ENCODE assay signal across 9 cellular contexts in the genomic region with DNA sequence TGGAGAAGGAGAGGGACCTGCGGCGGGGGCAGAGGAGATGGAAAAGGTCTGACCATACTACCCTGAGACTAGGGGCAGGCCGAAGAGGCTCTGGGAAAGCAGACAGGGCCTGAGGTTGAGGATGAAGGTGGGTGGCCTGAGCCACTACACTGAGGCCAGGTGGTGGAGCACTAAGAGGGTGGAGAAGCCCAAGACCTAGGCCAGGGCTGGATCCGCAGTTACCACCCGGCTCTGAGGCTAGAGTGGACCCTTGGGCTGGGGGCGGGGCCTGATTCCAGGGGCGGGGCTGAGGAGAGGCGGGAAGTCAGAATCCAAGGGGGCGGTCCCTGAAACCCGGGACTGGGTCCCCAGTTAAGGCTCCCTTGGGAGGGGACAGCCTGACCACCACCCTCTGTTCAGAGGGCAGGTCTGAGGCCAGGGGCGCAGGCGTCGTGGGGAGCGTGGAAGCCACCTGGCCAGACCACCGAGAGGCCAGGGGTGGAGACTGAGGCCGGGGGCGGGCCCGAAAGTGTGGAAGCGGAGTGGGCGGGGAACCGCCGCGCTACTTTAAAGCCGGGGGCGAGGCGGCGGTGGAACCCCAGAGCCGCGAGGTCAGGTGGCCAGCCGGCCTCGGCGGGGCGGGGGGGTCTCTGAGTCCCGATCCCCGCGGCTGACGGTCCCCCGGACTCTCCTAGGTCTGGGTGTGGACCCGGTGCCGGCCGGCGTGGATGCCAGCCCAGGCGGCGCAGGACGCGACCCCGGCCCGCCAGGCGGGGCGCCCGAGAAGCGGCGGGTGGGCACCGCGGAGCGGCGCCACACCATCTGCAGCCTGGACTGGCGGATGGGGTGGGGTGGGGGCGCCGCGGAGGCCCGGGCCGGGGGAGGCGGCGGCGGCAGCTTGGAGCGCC. TPM values are rescaled to one million over a fixed set of nuclear protein-coding genes. Genes with fewer than 3 reads are reported as not detected.
A peak's percentile ranks its signal among the peaks of the same experiment; 100 is the strongest.
DNase-seq lines count a peak whose midpoint lies in the region; ATAC-seq, FAIRE-seq and TF ChIP-seq lines count a peak whose summit lies in the region.
"Had no signal": no experiment of that assay in that cellular context is flagged by ENCODE, and none has a peak within 500 bp of the region (broad histone marks: within the 10 kb centered on the region; RNA-seq: fewer than 3 reads in every experiment).

No MANE protein-coding gene starts in this region.

- peak overlapping the region; percentile 78 for H2AFZ ChIP-seq in PC-3 (ENCODE audit: low read length)

- H3K4me1 ChIP-seq in CD8-positive, alpha-beta T cell (ENCODE audit: insufficient read depth, low read length): peaks cover 17% of the 10 kb centered on the region
- no peaks in the 10 kb centered on the region for H3K4me1 ChIP-seq in PC-3 (ENCODE audit: insufficient read depth, low read length)
- peaks cover 0 to 16% of the 10 kb centered on the region in 2 donors for H3K4me1 ChIP-seq in right atrium auricular region
- H3K4me1 ChIP-seq in skeletal muscle tissue (ENCODE audit: control insufficient read depth in 3 of 3, insufficient read depth in 3 of 3, low read length in 3 of 3): peaks cover 0 to 9% (median 0%) of the 10 kb centered on the region in 3 donors

- no peak overlapping the region for H3K27ac ChIP-seq in CD8-positive, alpha-beta T cell (ENCODE audit: low read depth, low read length)
- no peak overlapping the region for H3K27ac ChIP-seq in PC-3 (ENCODE audit: low read length)
- peak overlapping the region in 1 of 2 donors; percentile 13 for H3K27ac ChIP-seq in right atrium auricular region
- no peak overlapping the region for H3K27ac ChIP-seq in skeletal muscle tissue (ENCODE audit: low read depth, low read length)

- peaks cover 71% of the 10 kb centered on the region for H3K27me3 Mint-ChIP-seq in CD8-positive, alpha-beta T cell (ENCODE audit: low read depth)

- peak overlapping the region; percentile 79 for H3K4me3 Mint-ChIP-seq in CD8-positive, alpha-beta T cell

- peak; percentile 51 for ATAC-seq in CD8-positive, alpha-beta T cell
- peak; percentile 72 for ATAC-seq in PC-3

- no peaks in the 10 kb centered on the region for H3K9me3 Mint-ChIP-seq in CD8-positive, alpha-beta T cell

- H3K9ac ChIP-seq in PC-3 (ENCODE audit: low read length) (no peak overlapping the region), skeletal muscle tissue (ENCODE audit: low read depth in 1 of 3, low read length in 3 of 3) (no peak overlapping the region)

- no peaks in the 10 kb centered on the region for H3K36me3 Mint-ChIP-seq in CD8-positive, alpha-beta T cell

- POLR2A ChIA-PET in CD8-positive, alpha-beta T cell (lab: Charles Lee): no interaction called here
- POLR2A ChIA-PET in PC-3 (lab: Charles Lee; ENCODE audit: unreplicated experiment): no interaction called here

- peak overlapping the region; percentile 80 for H3K4me2 ChIP-seq in PC-3 (ENCODE audit: low read length)

- H3F3A ChIP-seq in PC-3 (ENCODE audit: low read length, unreplicated experiment): no peaks in the 10 kb centered on the region

- H3K4me3 ChIP-seq in CD8-positive, alpha-beta T cell (ENCODE audit: low read depth, low read length): peak overlapping the region; percentile 60
- peak overlapping the region; percentile 62 for H3K4me3 ChIP-seq in PC-3 (ENCODE audit: low read length)
- H3K4me3 ChIP-seq in right atrium auricular region: peak overlapping the region; percentile 44 to 56
- peak overlapping the region; percentile 7 to 54 (median 29) for H3K4me3 ChIP-seq in skeletal muscle tissue (ENCODE audit: low read length in 3 of 3)

- H3K4me1 Mint-ChIP-seq in CD8-positive, alpha-beta T cell (ENCODE audit: low read depth): peaks cover 21% of the 10 kb centered on the region

- no peaks in the 10 kb centered on the region for H3K9me2 ChIP-seq in PC-3 (replicated peaks; ENCODE audit: low read length)

- H4K20me1 ChIP-seq in PC-3 (ENCODE audit: low read length): no peaks in the 10 kb centered on the region

- no peaks in the 10 kb centered on the region for H3K9me3 ChIP-seq in CD8-positive, alpha-beta T cell (ENCODE audit: low read length)
- H3K9me3 ChIP-seq in PC-3 (ENCODE audit: low read length) (no peaks in the 10 kb centered on the region), right atrium auricular region (no peaks in the 10 kb centered on the region), skeletal muscle tissue (ENCODE audit: control insufficient read depth in 3 of 3, low read length in 3 of 3) (no peaks in the 10 kb centered on the region)

- no TSS peak for BruUV-seq in PC-3 (replicated peaks; lab: Mats Ljungman, UMichigan)

- peaks cover 18% of the 10 kb centered on the region for H3K27me3 ChIP-seq in CD8-positive, alpha-beta T cell (ENCODE audit: insufficient read depth, low read length)
- H3K27me3 ChIP-seq in PC-3 (ENCODE audit: low read length) (peaks cover 56% of the 10 kb centered on the region), right atrium auricular region (peaks cover 0 to 3% of the 10 kb centered on the region in 2 donors), skeletal muscle tissue (ENCODE audit: control insufficient read depth in 3 of 3, insufficient read depth in 3 of 3, low read length in 3 of 3) (peaks cover 41 to 49% (median 42%) of the 10 kb centered on the region in 3 donors)

- TF ChIP-seq CTCF in CD8-positive, alpha-beta T cell (IDR thresholded peaks at IDR 0.05): no peak
- TF ChIP-seq CTCF in PC-3 (conservative IDR thresholded peaks at IDR 0.05; ENCODE audit: low read depth, low read length) (no peak), right atrium auricular region (IDR thresholded peaks at IDR 0.05) (no peak)

- no peak overlapping the region for H3K27ac Mint-ChIP-seq in CD8-positive, alpha-beta T cell

- H3K36me3 ChIP-seq in CD8-positive, alpha-beta T cell (ENCODE audit: insufficient read depth, low read length): no peaks in the 10 kb centered on the region
- no peaks in the 10 kb centered on the region for H3K36me3 ChIP-seq in PC-3 (ENCODE audit: low read depth, low read length)
- no peaks in the 10 kb centered on the region for H3K36me3 ChIP-seq in right atrium auricular region
- no peaks in the 10 kb centered on the region for H3K36me3 ChIP-seq in skeletal muscle tissue (ENCODE audit: control insufficient read depth in 3 of 3, insufficient read depth in 3 of 3, low read length in 3 of 3)

- DNase-seq in CD8-positive, alpha-beta T cell: peak; percentile 16 to 52 (median 28)
- DNase-seq in HTR-8/SVneo (ENCODE audit: insufficient read length, low spot score): peak; percentile 86
- peak; percentile 53 for DNase-seq in PC-3
- peak; percentile 79 for DNase-seq in activated effector memory CD4-positive, alpha-beta T cell treated with anti-CD3 and anti-CD28 coated beads, Interleukin-2, amount 50 U/mL, for 16 hours
- DNase-seq in right atrium auricular region (ENCODE audit: low spot score): no peak
- no peak for DNase-seq in middle frontal gyrus (ENCODE audit: extremely low spot score, low spot score)
- no peak for DNase-seq in medulla oblongata (ENCODE audit: extremely low spot score)

- no peak for FAIRE-seq in HTR-8/SVneo (lab: Jason Lieb, UNC)

- no peaks in the 10 kb centered on the region for H3K79me2 ChIP-seq in PC-3 (ENCODE audit: low read length)

- CTCF ChIA-PET in CD8-positive, alpha-beta T cell (lab: Charles Lee): interaction anchor here (0.8 to 2.0 kb wide), 6 partner anchors 13 to 195 kb away, joined by 3 to 10 read pairs (median 4); a partner anchor contains a TSS
- CTCF ChIA-PET in PC-3 (lab: Charles Lee): interaction anchor here (1.0 kb wide), 1 partner anchor 166 kb away, joined by 6 read pairs; no protein-coding TSS in a partner anchor

- intact Hi-C loops in CD8-positive, alpha-beta T cell (cut with DNase I, micrococcal nuclease): loop anchor here in 1 of 2 experiments (5.0 kb wide), 2 partner anchors 141 to 166 kb away; no protein-coding TSS in a partner anchor
- intact Hi-C loops in PC-3 (cut with micrococcal nuclease): no loop called here

RNA-seq across cellular contexts. Expression of a gene that starts 8.3 kb away (rescaled TPM):
- total RNA-seq in CD8-positive, alpha-beta T cell: not detected
- not detected in 2 replicates for total RNA-seq in PC-3 (2014; rRNA removed)
- 1 to 10 TPM; 6.0 to 8.1 TPM for total RNA-seq in right atrium auricular region
- total RNA-seq in skeletal muscle tissue: 4.7 TPM
- total RNA-seq: myocyte had no signal

RNA-seq across cellular contexts. Expression of a gene that starts 33.5 kb away (rescaled TPM):
- total RNA-seq in CD8-positive, alpha-beta T cell: under 1 TPM; 0.14 to 0.44 TPM
- total RNA-seq in PC-3 (2014; rRNA removed) (not detected in 2 replicates), right atrium auricular region (1 to 10 TPM; 2.3 to 9.2 TPM), skeletal muscle tissue (8.4 TPM)
- total RNA-seq: myocyte had no signal

RNA-seq across cellular contexts. Expression of a gene that starts 50.6 kb away (rescaled TPM):
- not detected for total RNA-seq in CD8-positive, alpha-beta T cell
- total RNA-seq in PC-3 (2014; rRNA removed) (not detected in 2 replicates), right atrium auricular region (not detected), skeletal muscle tissue (not detected)
- total RNA-seq: myocyte had no signal

Comparison
In these comparisons a context has a peak if more than half of its experiments do, and no peak if none do; other contexts are left out.
1. DNase-seq: peak in CD8-positive, alpha-beta T cell (7 of 7), HTR-8/SVneo (single experiment), PC-3 (single experiment) and activated effector memory CD4-positive, alpha-beta T cell treated with anti-CD3 and anti-CD28 coated beads, Interleukin-2, amount 50 U/mL, for 16 hours (single experiment); none in right atrium auricular region (single experiment), middle frontal gyrus (single experiment) and medulla oblongata (single experiment).
2. Peak in every context shown above with its lines, with median percentiles within 50 percentile points of each other: H3K4me3 ChIP-seq.